7 cellular contexts compared by ENCODE assay signal in genomic region chr2:16199882-16200590, GRCh38.
"Had no signal": no experiment of that assay in that cellular context is flagged by ENCODE, and none has a peak within 500 bp of the region (broad histone marks: within the 10 kb centered on the region; RNA-seq: fewer than 3 reads in every experiment).

No MANE protein-coding gene starts in this region.

- H3K4me2 ChIP-seq: GM23338 had no signal

- H3K4me1 Mint-ChIP-seq: IgD-negative memory B cell had no signal

- H3K9me3 ChIP-seq: HAP-1 had no signal

- H3K4me1 ChIP-seq: HAP-1 had no signal

- H2AFZ ChIP-seq: GM23338 had no signal

- H3K4me3 Mint-ChIP-seq: GM23338, HFFc6, IgD-negative memory B cell had no signal

- H3K27ac Mint-ChIP-seq: GM23338, HFFc6, IgD-negative memory B cell had no signal

- H3K36me3 ChIP-seq: HAP-1 had no signal

- H3K4me3 ChIP-seq: GM23338, HAP-1 had no signal

- H3K27ac ChIP-seq: HL-60 had no signal

- H3K9me3 Mint-ChIP-seq: GM23338 had no signal

- DNase-seq: H7, HFFc6, KBM-7 had no signal

- H3K36me3 Mint-ChIP-seq: IgD-negative memory B cell had no signal
